In the genomic region with DNA sequence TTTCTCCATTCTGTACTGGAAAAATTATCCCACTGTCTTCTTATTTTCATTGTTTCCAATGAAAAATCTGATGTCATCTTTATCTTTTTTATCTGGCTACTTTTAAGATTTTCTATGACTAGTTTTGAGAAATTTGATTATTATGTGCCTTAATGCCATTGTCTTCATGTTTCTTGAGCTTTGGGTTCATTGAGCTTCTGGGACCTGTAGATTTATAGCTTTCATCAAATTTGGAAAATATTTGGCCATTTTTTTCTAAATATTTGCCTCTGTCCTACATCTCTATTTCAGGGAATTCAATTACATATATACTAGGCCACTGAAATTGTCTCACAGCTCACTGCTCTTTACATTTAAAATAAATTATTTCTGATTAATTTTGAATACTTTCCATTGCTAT, we compare ENCODE assay signal across 8 cellular contexts. TPM values are rescaled to one million over a fixed set of nuclear protein-coding genes. Genes with fewer than 3 reads are reported as not detected.
"Had no signal": no experiment of that assay in that cellular context is flagged by ENCODE, and none has a peak within 500 bp of the region (broad histone marks: within the 10 kb centered on the region; RNA-seq: fewer than 3 reads in every experiment).

No MANE protein-coding gene starts in this region.

- FAIRE-seq: G401.6, GM12878, GM12891, GM12892, GM18507, GM19239 had no signal

- ATAC-seq: GM12878 had no signal

- H3K4me3 ChIP-seq: GM12878 had no signal

- DNase-seq: GDM1, GF-D8 had no signal

RNA-seq across cellular contexts. Expression of a gene that starts 38.7 kb away (rescaled TPM):
- total RNA-seq: GM12878 had no signal
